Comparison of ENCODE assay signal across 9 cellular contexts in the genomic region with DNA sequence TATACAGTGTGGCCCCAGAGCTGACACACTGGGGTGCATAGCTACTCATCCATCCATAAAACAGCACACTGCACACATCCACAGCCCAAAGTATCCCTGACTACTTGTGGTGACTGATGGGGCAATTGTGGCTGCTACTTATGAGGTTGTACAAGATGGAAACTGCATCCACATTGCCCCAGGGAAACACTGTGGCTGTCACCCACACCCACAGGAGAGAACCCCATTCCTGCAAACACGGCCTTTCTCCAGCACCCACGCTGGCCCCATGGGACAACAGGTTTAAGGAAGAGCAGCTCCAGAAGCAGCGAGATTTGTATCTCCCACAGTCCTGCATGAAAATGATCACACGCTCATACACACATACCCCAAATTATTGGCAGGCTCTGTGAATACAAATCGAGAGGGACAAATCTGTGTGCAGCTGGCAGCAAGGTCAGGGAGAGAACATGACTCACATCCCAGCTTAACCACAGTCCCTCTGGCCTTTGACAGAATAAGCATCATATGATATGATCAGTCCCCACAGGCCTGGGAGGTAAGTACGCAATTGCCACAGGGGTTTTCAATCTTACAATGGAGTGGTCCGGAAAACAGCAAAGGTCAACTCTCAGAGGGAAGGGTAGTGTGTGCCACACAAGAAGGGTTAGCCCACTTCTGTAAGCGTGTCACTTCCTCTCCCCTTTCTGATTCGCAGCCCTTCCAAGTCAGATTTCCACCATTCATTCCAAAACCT.
A peak's percentile ranks its signal among the peaks of the same experiment; 100 is the strongest.
DNase-seq lines count a peak whose midpoint lies in the region; ATAC-seq, FAIRE-seq and TF ChIP-seq lines count a peak whose summit lies in the region.
"Had no signal": no experiment of that assay in that cellular context is flagged by ENCODE, and none has a peak within 500 bp of the region (broad histone marks: within the 10 kb centered on the region; RNA-seq: fewer than 3 reads in every experiment).

No MANE protein-coding gene starts in this region.

- ATAC-seq in GM19463 (IDR thresholded peaks at IDR 0.05; ENCODE audit: unreplicated experiment): peak; percentile 56
- no peak for ATAC-seq in GM21619 (IDR thresholded peaks at IDR 0.05; ENCODE audit: unreplicated experiment)
- ATAC-seq in GM21526 (IDR thresholded peaks at IDR 0.05; ENCODE audit: low FRiP score, unreplicated experiment): no peak

- no peak for TF ChIP-seq CTCF in foreskin fibroblast (IDR thresholded peaks at IDR 0.05; ENCODE audit: low read depth, low read length)

- FAIRE-seq in RCC 7860 (lab: Jason Lieb, UNC): peak; percentile 22

- DNase-seq in AG08395 (ENCODE audit: low spot score) (peak; percentile 72), RCC 7860 (ENCODE audit: low spot score) (peak; percentile 39), foreskin fibroblast (peak; percentile 84 to 87), Ammon's horn (ENCODE audit: low spot score) (no peak), Kasumi-1 (lab: John Stamatoyannopoulos, UW) (no peak)
- DNase-seq: upper lobe of left lung had no signal

- H3K4me3 ChIP-seq in foreskin fibroblast (ENCODE audit: low read depth in 1 of 2, low read length in 2 of 2): no peak overlapping the region
- H3K4me3 ChIP-seq: upper lobe of left lung had no signal

Comparison
In these comparisons a context has a peak if more than half of its experiments do, and no peak if none do; other contexts are left out.
1. DNase-seq: peak in AG08395 (single experiment), RCC 7860 (single experiment) and foreskin fibroblast (2 of 2); none in Ammon's horn (single experiment) and Kasumi-1 (0 of 2).